In genomic region chr18:37552296-37552695, GRCh38 we compare ENCODE assay signal across 20 cellular contexts. TPM values are rescaled to one million over a fixed set of nuclear protein-coding genes. Genes with fewer than 3 reads are reported as not detected.
"Had no signal": no experiment of that assay in that cellular context is flagged by ENCODE, and none has a peak within 500 bp of the region (broad histone marks: within the 10 kb centered on the region; RNA-seq: fewer than 3 reads in every experiment).

No MANE protein-coding gene starts in this region.

- H3K4me3 ChIP-seq: colonic mucosa, esophagus squamous epithelium, hepatocyte had no signal

- H3K27me3 ChIP-seq: colonic mucosa had no signal

- H3K4me3 Mint-ChIP-seq: naive thymus-derived CD4-positive, alpha-beta T cell; nephron progenitor cell had no signal

- H2AFZ ChIP-seq: hepatocyte had no signal

- H3K9me3 ChIP-seq: colonic mucosa, esophagus squamous epithelium, neutrophil had no signal

- H3K4me1 Mint-ChIP-seq: naive thymus-derived CD4-positive, alpha-beta T cell had no signal

- H3K27ac Mint-ChIP-seq: naive thymus-derived CD4-positive, alpha-beta T cell; nephron progenitor cell had no signal

- DNase-seq: colonic mucosa; dermis blood vessel endothelial cell; esophagus squamous epithelium; foreskin fibroblast; head of caudate nucleus; kidney; left colon; mammary epithelial cell; naive thymus-derived CD4-positive, alpha-beta T cell; nephron progenitor cell; small intestine; stimulated activated CD4-positive, alpha-beta T cell treated with anti-CD3 and anti-CD28 coated beads, Interleukin-2, amount 100 ng/mL, for 48 hours; stimulated activated naive CD4-positive, alpha-beta T cell treated with Interleukin-2 at 50 U/mL for 16 hours; trophoblast cell had no signal

- H3K9me3 Mint-ChIP-seq: nephron progenitor cell had no signal

- ATAC-seq: left colon; naive thymus-derived CD4-positive, alpha-beta T cell; right cardiac atrium had no signal

- H3K4me2 ChIP-seq: hepatocyte had no signal

- H3K27ac ChIP-seq: colonic mucosa, esophagus squamous epithelium, hepatocyte, neutrophil had no signal

- H3K4me1 ChIP-seq: colonic mucosa, esophagus squamous epithelium had no signal

- H3K36me3 ChIP-seq: colonic mucosa, esophagus squamous epithelium, neutrophil had no signal

- H3K36me3 Mint-ChIP-seq: naive thymus-derived CD4-positive, alpha-beta T cell had no signal

- H3K79me2 ChIP-seq: hepatocyte had no signal

RNA-seq across cellular contexts. Expression of gene CELF4, which starts 13.3 kb away (rescaled TPM):
- total RNA-seq: dermis blood vessel endothelial cell; epithelial cell of proximal tubule; esophagus squamous epithelium; mononuclear cell; naive thymus-derived CD4-positive, alpha-beta T cell; osteoblast had no signal
- polyA plus RNA-seq: mammary epithelial cell had no signal
